Comparison of ENCODE assay signal across 8 cellular contexts in the genomic region with DNA sequence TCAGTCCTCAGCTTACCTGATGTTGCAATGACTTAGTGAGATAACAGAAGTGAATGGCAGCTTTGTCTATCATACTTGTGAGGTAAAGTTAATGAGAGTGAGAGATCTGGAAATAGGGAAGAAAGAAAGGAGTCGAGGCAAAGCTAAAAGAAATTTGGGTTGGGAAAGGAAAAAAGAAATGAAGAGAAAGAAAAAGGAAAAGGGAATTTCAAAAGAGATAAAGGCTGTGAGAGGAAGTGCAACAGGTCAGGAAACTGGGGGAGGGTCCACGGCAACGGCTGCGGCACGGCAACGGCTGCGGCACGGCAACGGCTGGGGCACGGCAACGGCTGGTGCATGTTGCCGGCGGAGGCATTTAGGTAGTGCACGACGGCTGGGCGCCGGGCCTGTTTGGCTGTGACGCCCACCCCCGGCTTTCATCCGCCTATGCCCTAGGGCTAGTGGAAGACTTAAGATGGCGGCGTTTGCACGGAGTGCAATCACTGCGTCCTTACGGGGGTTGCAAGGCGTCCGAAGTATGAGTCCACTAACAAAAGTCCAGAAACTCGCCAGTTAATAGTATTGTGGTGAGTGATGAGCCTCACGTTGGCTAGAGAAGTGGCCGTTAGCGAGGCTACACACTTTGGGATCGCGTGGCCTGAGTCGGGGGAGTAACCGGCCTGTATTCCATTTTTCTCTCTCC.
DNase-seq lines count a peak whose midpoint lies in the region; ATAC-seq and TF ChIP-seq lines count a peak whose summit lies in the region.

No MANE protein-coding gene starts in this region.

- peaks cover 0 to 8% of the 10 kb centered on the region in 2 donors for H3K36me3 ChIP-seq in adrenal gland (replicated peaks in 1 of 2)
- peaks cover 3% of the 10 kb centered on the region for H3K36me3 ChIP-seq in upper lobe of right lung

- ATAC-seq in HG02759 (IDR thresholded peaks at IDR 0.05; ENCODE audit: unreplicated experiment), result peak; percentile 100
- peak; percentile 100 for ATAC-seq in left cardiac atrium
- peak; percentile 100 for ATAC-seq in upper lobe of right lung

- TF ChIP-seq CTCF in GM12875 (IDR thresholded peaks at IDR 0.05; ENCODE audit: borderline replicate concordance, insufficient read depth, low read depth, low read length) (no peak), adrenal gland (IDR thresholded peaks at IDR 0.05) (no peak), upper lobe of right lung (IDR thresholded peaks at IDR 0.05) (no peak)

- H3K9me3 ChIP-seq in adrenal gland (replicated peaks in 1 of 3) (no peaks in the 10 kb centered on the region), upper lobe of right lung (no peaks in the 10 kb centered on the region)

- H3K4me3 ChIP-seq in GM12875 (ENCODE audit: low read depth, low read length) (peak overlapping the region; percentile 96), adrenal gland (peak overlapping the region; percentile 42 to 85 (median 58)), upper lobe of right lung (peak overlapping the region; percentile 74)

- TF ChIP-seq POLR2A in adrenal gland (IDR thresholded peaks at IDR 0.05), result peak in 1 of 2 donors; percentile 77

- peak; percentile 80 for DNase-seq in NCI-H128 (lab: John Stamatoyannopoulos, UW; ENCODE audit: unreplicated experiment)
- DNase-seq in SW 1271 (lab: John Stamatoyannopoulos, UW), result peak; percentile 4 to 55
- DNase-seq in adrenal gland, result peak; percentile 89 to 95 (median 92)
- DNase-seq in left cardiac atrium, result peak; percentile 93
- peak; percentile 97 for DNase-seq in posterior vena cava (ENCODE audit: low spot score)
- DNase-seq in upper lobe of right lung, result peak; percentile 92

- H3K27me3 ChIP-seq in adrenal gland (no peaks in the 10 kb centered on the region), upper lobe of right lung (no peaks in the 10 kb centered on the region)

- 0% methylated on average over 20 to 35 of the region's 35 CpGs for WGBS in adrenal gland, 4 donors

- intact Hi-C loops in adrenal gland (cut with DNase I), result no loop called here
- intact Hi-C loops in left cardiac atrium (cut with DNase I), result loop anchor here in 1 of 2 donors (5.0 kb wide), 1 partner anchor 87 kb away; no protein-coding TSS in a partner anchor
- intact Hi-C loops in posterior vena cava (cut with DNase I), result no loop called here
- intact Hi-C loops in upper lobe of right lung (cut with DNase I), result no loop called here

- H3K4me1 ChIP-seq in adrenal gland (replicated peaks in 1 of 2) (peaks cover 3 to 28% of the 10 kb centered on the region in 2 donors), upper lobe of right lung (no peaks in the 10 kb centered on the region)

- peak overlapping the region; percentile 72 to 91 (median 76) for H3K27ac ChIP-seq in adrenal gland
- peak overlapping the region; percentile 93 for H3K27ac ChIP-seq in upper lobe of right lung

Comparison
In these comparisons a context has a peak if more than half of its experiments do, and no peak if none do; other contexts are left out.
1. Peak in every context shown above with its lines: DNase-seq, ATAC-seq, H3K4me3 ChIP-seq and H3K27ac ChIP-seq.
2. DNase-seq: peak in every context shown above with its lines; median percentile 97 in posterior vena cava; 93 in left cardiac atrium; 92 in adrenal gland; 92 in upper lobe of right lung; 80 in NCI-H128; 30 in SW 1271.